ENCODE assay signal across 16 cellular contexts in the genomic region with DNA sequence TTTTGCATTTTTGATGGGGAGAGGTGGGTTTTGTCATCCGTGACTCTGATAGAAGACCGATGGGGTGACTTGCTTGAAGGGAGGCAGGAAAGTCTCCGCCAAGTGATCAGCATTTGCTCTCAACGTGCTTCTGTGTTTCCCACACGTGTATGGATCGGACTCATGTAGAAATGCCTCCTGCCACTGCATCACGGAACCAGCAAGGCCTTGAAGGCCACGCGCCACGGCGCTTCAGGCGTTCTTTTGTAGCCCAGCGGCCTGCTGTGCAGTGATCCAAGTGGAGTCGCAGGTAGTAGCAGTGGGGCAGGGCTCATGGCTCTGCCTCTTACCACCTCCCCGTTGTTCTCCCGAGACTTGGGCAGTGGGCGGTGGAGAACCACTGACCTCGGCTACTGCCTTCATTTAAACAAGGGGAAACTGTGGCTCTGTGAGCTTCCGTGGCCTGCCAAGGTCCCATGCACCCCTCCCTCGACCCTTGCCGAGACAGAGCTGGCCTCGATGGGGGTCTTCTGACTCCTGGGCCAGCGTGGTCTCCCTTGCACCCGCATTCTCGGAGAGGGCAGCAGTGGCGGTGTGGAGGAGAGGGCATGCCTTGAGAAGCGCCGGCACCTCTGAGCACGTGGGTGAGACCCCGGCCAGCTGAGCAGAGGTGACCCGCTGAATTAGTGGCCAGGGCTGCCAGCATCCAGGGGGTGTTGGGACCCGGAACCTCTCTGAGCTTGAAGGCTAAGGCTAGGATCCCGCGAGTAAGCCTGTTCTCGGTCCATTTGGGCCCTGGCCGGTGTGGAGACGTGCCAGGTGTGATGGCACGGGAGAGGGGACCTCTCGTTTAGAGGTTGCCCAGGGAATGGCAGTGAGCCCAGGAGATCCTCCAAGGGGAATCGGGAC.
"Had no signal": no experiment of that assay in that cellular context is flagged by ENCODE, and none has a peak within 500 bp of the region (broad histone marks: within the 10 kb centered on the region; RNA-seq: fewer than 3 reads in every experiment).

No MANE protein-coding gene starts in this region.

- FAIRE-seq: bronchial epithelial cell had no signal

- H3K4me1 ChIP-seq: psoas muscle, SJCRH30 had no signal

- H3K79me2 ChIP-seq: hepatocyte had no signal

- H3K36me3 ChIP-seq: esophagus squamous epithelium, left ventricle myocardium inferior, sigmoid colon, SJCRH30, thyroid gland, WERI-Rb-1 had no signal

- H3K4me2 ChIP-seq: hepatocyte had no signal

- DNase-seq: activated CD4-positive, alpha-beta T cell treated with anti-CD3 and anti-CD28 coated beads for 4 hours; activated CD8-positive, alpha-beta T cell treated with anti-CD3 and anti-CD28 coated beads for 36 hours; aorta; esophagus squamous epithelium; left ventricle myocardium inferior; occipital lobe; psoas muscle; sigmoid colon; SJCRH30; stimulated activated CD4-positive, alpha-beta T cell treated with anti-CD3 and anti-CD28 coated beads, Interleukin-1b, Interleukin-23, amount 100 ng/mL, for 48 hours; stimulated activated naive CD8-positive, alpha-beta T cell treated with anti-CD3 and anti-CD28 coated beads, Interleukin-15, amount 100 ng/mL, for 72 hours; T-helper 17 cell; thyroid gland; WERI-Rb-1 had no signal

- H3K27me3 ChIP-seq: hepatocyte, sigmoid colon, SJCRH30, thyroid gland had no signal

- H3K4me3 ChIP-seq: esophagus squamous epithelium, hepatocyte, left ventricle myocardium inferior, psoas muscle, sigmoid colon, SJCRH30, thyroid gland had no signal

- H3K27ac ChIP-seq: esophagus squamous epithelium, hepatocyte, left ventricle myocardium inferior, psoas muscle, sigmoid colon, SJCRH30, thyroid gland, WERI-Rb-1 had no signal

- H3K9me3 ChIP-seq: esophagus squamous epithelium, left ventricle myocardium inferior, psoas muscle, sigmoid colon, SJCRH30, thyroid gland had no signal
